In the genomic region with DNA sequence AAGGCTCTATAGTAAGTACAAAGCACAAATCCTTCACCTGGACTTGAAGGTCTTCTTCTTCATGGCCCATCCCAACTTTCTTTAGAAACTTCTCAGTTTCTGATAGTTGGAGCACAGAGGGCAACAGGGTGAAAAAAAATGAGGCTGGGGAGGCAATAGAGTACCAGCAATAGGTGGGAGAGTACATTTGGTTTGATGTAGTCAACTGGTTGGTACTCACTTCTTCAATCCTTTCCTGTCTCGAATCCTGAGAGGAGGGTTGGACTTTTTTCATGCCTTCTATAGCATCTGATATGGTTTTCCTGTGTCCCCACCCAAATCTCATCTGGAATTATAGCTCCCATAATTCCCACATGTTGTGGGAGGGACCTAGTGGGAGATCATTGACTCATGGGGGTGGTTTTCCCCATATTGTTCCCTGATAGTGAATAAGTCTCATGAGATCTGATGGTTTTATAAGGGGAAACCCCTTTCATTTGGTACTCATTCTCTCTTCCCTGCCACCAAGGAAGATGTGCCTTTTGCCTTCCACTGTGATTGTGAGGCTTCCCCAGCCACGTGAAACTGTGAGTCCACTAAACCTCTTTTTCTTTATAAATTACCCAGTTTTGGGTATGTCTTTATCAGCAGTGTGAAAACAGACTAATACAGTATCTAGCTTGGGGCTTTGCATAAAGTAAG, we compare ENCODE assay signal across 12 cellular contexts.
"Had no signal": no experiment of that assay in that cellular context is flagged by ENCODE, and none has a peak within 500 bp of the region (broad histone marks: within the 10 kb centered on the region; RNA-seq: fewer than 3 reads in every experiment).

No MANE protein-coding gene starts in this region.

- H3K27ac Mint-ChIP-seq: dendritic cell treated with granulocyte-macrophage colony-stimulating factor and Interleukin-4, amounts not matched to agents 40 ng/mL and 50 ng/mL, for 4 days had no signal

- DNase-seq: activated CD4-positive, alpha-beta T cell treated with anti-CD3 and anti-CD28 coated beads for 1 hour; activated naive CD4-positive, alpha-beta T cell treated with anti-CD3 and anti-CD28 coated beads, Interleukin-2, amount 50 U/mL, for 16 hours; cerebellar nuclear complex; erythroblast; glutamatergic neuron; naive thymus-derived CD4-positive, alpha-beta T cell; T-helper 9 cell; transverse colon had no signal

- H3K4me3 ChIP-seq: lung, right atrium auricular region, skin epidermis, transverse colon had no signal

- H3K9me3 ChIP-seq: right atrium auricular region, transverse colon had no signal

- H3K9me3 Mint-ChIP-seq: dendritic cell treated with granulocyte-macrophage colony-stimulating factor and Interleukin-4, amounts not matched to agents 40 ng/mL and 50 ng/mL, for 4 days had no signal

- H3K27me3 Mint-ChIP-seq: naive thymus-derived CD4-positive, alpha-beta T cell had no signal

- H3K4me3 Mint-ChIP-seq: dendritic cell treated with granulocyte-macrophage colony-stimulating factor and Interleukin-4, amounts not matched to agents 40 ng/mL and 50 ng/mL, for 4 days; naive thymus-derived CD4-positive, alpha-beta T cell had no signal

- ATAC-seq: naive thymus-derived CD4-positive, alpha-beta T cell had no signal

- H3K27ac ChIP-seq: right atrium auricular region, transverse colon had no signal

- H3K36me3 ChIP-seq: right atrium auricular region, transverse colon had no signal

- H3K27me3 ChIP-seq: right atrium auricular region, transverse colon had no signal

- H3K4me1 ChIP-seq: right atrium auricular region had no signal
